In genomic region chr4:128663325-128663724, GRCh38 we compare ENCODE assay signal across 10 cellular contexts.
DNase-seq lines count a peak whose midpoint lies in the region; ATAC-seq and TF ChIP-seq lines count a peak whose summit lies in the region.
"Had no signal": no experiment of that assay in that cellular context is flagged by ENCODE, and none has a peak within 500 bp of the region (broad histone marks: within the 10 kb centered on the region; RNA-seq: fewer than 3 reads in every experiment).

No MANE protein-coding gene starts in this region.

- no peak for DNase-seq in activated naive CD8-positive, alpha-beta T cell treated with anti-CD3 and anti-CD28 coated beads, Interleukin-2, amount 10 ng/mL, durations not matched to agents 7 days and 5 days
- DNase-seq in activated naive CD8-positive, alpha-beta T cell treated with anti-CD3 and anti-CD28 coated beads, Interleukin-2, amount 50 U/mL, for 24 hours = no peak
- peak; percentile 98 for DNase-seq in MM.1S
- no peak for DNase-seq in type B pancreatic cell (ENCODE audit: extremely low spot score, unreplicated experiment)
- no peak for DNase-seq in GM19238 (ENCODE audit: insufficient read length, low spot score)
- DNase-seq in epidermal melanocyte (ENCODE audit: insufficient read length, low spot score) = no peak
- DNase-seq: activated T-cell treated with anti-CD3 and anti-CD28 coated beads, Interleukin-2, amount 50 U/mL, for 72 hours; NCI-H1694 treated with DMSO at 0.1 percent for 48 hours had no signal

- no peaks in the 10 kb centered on the region for H4K20me1 ChIP-seq in MM.1S (ENCODE audit: insufficient read depth, low read length)

- no peaks in the 10 kb centered on the region for H3K9me2 ChIP-seq in MM.1S (replicated peaks; ENCODE audit: insufficient read depth, low read length)

- TF ChIP-seq CTCF in MM.1S (IDR thresholded peaks at IDR 0.05; ENCODE audit: low read length) = peak; percentile 36
- no peak for TF ChIP-seq CTCF in type B pancreatic cell (conservative IDR thresholded peaks at IDR 0.05)

- no peaks in the 10 kb centered on the region for H3K27me3 Mint-ChIP-seq in activated naive CD8-positive, alpha-beta T cell treated with anti-CD3 and anti-CD28 coated beads, Interleukin-2, amount 10 ng/mL, durations not matched to agents 7 days and 5 days
- peaks cover 2% of the 10 kb centered on the region for H3K27me3 Mint-ChIP-seq in activated naive CD8-positive, alpha-beta T cell treated with anti-CD3 and anti-CD28 coated beads, Interleukin-2, amount 50 U/mL, for 24 hours
- peaks cover 4% of the 10 kb centered on the region for H3K27me3 Mint-ChIP-seq in type B pancreatic cell

- peaks cover 41% of the 10 kb centered on the region for H3K4me1 ChIP-seq in MM.1S (ENCODE audit: low read length)

- no peaks in the 10 kb centered on the region for H3K79me2 ChIP-seq in MM.1S (ENCODE audit: low read length)

- peak overlapping the region; percentile 53 for H3K4me2 ChIP-seq in MM.1S (ENCODE audit: low read depth, low read length)

- H3K27ac ChIP-seq in MM.1S (ENCODE audit: low read length) = peak overlapping the region; percentile 95

- H3F3A ChIP-seq in MM.1S (ENCODE audit: insufficient read depth, low read length) = peaks cover 20% of the 10 kb centered on the region

- no peak overlapping the region for H3K4me3 Mint-ChIP-seq in activated naive CD8-positive, alpha-beta T cell treated with anti-CD3 and anti-CD28 coated beads, Interleukin-2, amount 10 ng/mL, durations not matched to agents 7 days and 5 days
- H3K4me3 Mint-ChIP-seq in activated naive CD8-positive, alpha-beta T cell treated with anti-CD3 and anti-CD28 coated beads, Interleukin-2, amount 50 U/mL, for 24 hours = no peak overlapping the region
- H3K4me3 Mint-ChIP-seq in type B pancreatic cell = no peak overlapping the region
- H3K4me3 Mint-ChIP-seq: activated T-cell treated with anti-CD3 and anti-CD28 coated beads, Interleukin-2, amount 50 U/mL, for 72 hours had no signal

- no peaks in the 10 kb centered on the region for H3K9me3 Mint-ChIP-seq in activated naive CD8-positive, alpha-beta T cell treated with anti-CD3 and anti-CD28 coated beads, Interleukin-2, amount 10 ng/mL, durations not matched to agents 7 days and 5 days
- no peaks in the 10 kb centered on the region for H3K9me3 Mint-ChIP-seq in activated naive CD8-positive, alpha-beta T cell treated with anti-CD3 and anti-CD28 coated beads, Interleukin-2, amount 50 U/mL, for 24 hours
- peaks cover 4% of the 10 kb centered on the region for H3K9me3 Mint-ChIP-seq in type B pancreatic cell
- H3K9me3 Mint-ChIP-seq: activated T-cell treated with anti-CD3 and anti-CD28 coated beads, Interleukin-2, amount 50 U/mL, for 72 hours had no signal

- POLR2A ChIA-PET in activated naive CD8-positive, alpha-beta T cell treated with anti-CD3 and anti-CD28 coated beads, Interleukin-2, amount 10 ng/mL, durations not matched to agents 7 days and 5 days (lab: Charles Lee) = no interaction called here

- peak; percentile 36 for ATAC-seq in activated naive CD8-positive, alpha-beta T cell treated with anti-CD3 and anti-CD28 coated beads, Interleukin-2, amount 10 ng/mL, durations not matched to agents 7 days and 5 days (ENCODE audit: low read depth)
- ATAC-seq in activated naive CD8-positive, alpha-beta T cell treated with anti-CD3 and anti-CD28 coated beads, Interleukin-2, amount 50 U/mL, for 24 hours = no peak
- ATAC-seq in HG02588 (IDR thresholded peaks at IDR 0.05; ENCODE audit: unreplicated experiment) (peak; percentile 89), HG03196 (IDR thresholded peaks at IDR 0.05; ENCODE audit: unreplicated experiment) (no peak)

- H3K4me1 Mint-ChIP-seq in activated naive CD8-positive, alpha-beta T cell treated with anti-CD3 and anti-CD28 coated beads, Interleukin-2, amount 10 ng/mL, durations not matched to agents 7 days and 5 days = peaks cover 2% of the 10 kb centered on the region
- peaks cover 4% of the 10 kb centered on the region for H3K4me1 Mint-ChIP-seq in activated naive CD8-positive, alpha-beta T cell treated with anti-CD3 and anti-CD28 coated beads, Interleukin-2, amount 50 U/mL, for 24 hours
- H3K4me1 Mint-ChIP-seq in type B pancreatic cell (ENCODE audit: unreplicated experiment) = peaks cover 20% of the 10 kb centered on the region

- H3K36me3 ChIP-seq in MM.1S (replicated peaks; ENCODE audit: insufficient read depth, low read length) = no peaks in the 10 kb centered on the region

- H2AFZ ChIP-seq in MM.1S (ENCODE audit: low read length) = peak overlapping the region; percentile 75

- H3K27ac Mint-ChIP-seq in activated naive CD8-positive, alpha-beta T cell treated with anti-CD3 and anti-CD28 coated beads, Interleukin-2, amount 10 ng/mL, durations not matched to agents 7 days and 5 days = no peak overlapping the region
- no peak overlapping the region for H3K27ac Mint-ChIP-seq in activated naive CD8-positive, alpha-beta T cell treated with anti-CD3 and anti-CD28 coated beads, Interleukin-2, amount 50 U/mL, for 24 hours
- peak overlapping the region; percentile 13 for H3K27ac Mint-ChIP-seq in type B pancreatic cell
- H3K27ac Mint-ChIP-seq: activated T-cell treated with anti-CD3 and anti-CD28 coated beads, Interleukin-2, amount 50 U/mL, for 72 hours had no signal

- no peaks in the 10 kb centered on the region for H3K27me3 ChIP-seq in MM.1S (replicated peaks; ENCODE audit: insufficient read depth, low read length)

- H3K9me3 ChIP-seq in MM.1S (replicated peaks; ENCODE audit: insufficient read depth, low read length) = no peaks in the 10 kb centered on the region

- no peaks in the 10 kb centered on the region for H3K36me3 Mint-ChIP-seq in activated naive CD8-positive, alpha-beta T cell treated with anti-CD3 and anti-CD28 coated beads, Interleukin-2, amount 10 ng/mL, durations not matched to agents 7 days and 5 days
- no peaks in the 10 kb centered on the region for H3K36me3 Mint-ChIP-seq in activated naive CD8-positive, alpha-beta T cell treated with anti-CD3 and anti-CD28 coated beads, Interleukin-2, amount 50 U/mL, for 24 hours (ENCODE audit: low read depth)
- no peaks in the 10 kb centered on the region for H3K36me3 Mint-ChIP-seq in type B pancreatic cell

- H3K9ac ChIP-seq in MM.1S (ENCODE audit: low read length) = peak overlapping the region; percentile 49

- no peak overlapping the region for H3K4me3 ChIP-seq in MM.1S (ENCODE audit: low read length)

Comparison
In these comparisons a context has a peak if more than half of its experiments do, and no peak if none do; other contexts are left out.
1. ATAC-seq: peak in activated naive CD8-positive, alpha-beta T cell treated with anti-CD3 and anti-CD28 coated beads, Interleukin-2, amount 10 ng/mL, durations not matched to agents 7 days and 5 days (single experiment) and HG02588 (single experiment); none in activated naive CD8-positive, alpha-beta T cell treated with anti-CD3 and anti-CD28 coated beads, Interleukin-2, amount 50 U/mL, for 24 hours (single experiment) and HG03196 (single experiment).